ENCODE assay signal across 1 cellular context in the genomic region with DNA sequence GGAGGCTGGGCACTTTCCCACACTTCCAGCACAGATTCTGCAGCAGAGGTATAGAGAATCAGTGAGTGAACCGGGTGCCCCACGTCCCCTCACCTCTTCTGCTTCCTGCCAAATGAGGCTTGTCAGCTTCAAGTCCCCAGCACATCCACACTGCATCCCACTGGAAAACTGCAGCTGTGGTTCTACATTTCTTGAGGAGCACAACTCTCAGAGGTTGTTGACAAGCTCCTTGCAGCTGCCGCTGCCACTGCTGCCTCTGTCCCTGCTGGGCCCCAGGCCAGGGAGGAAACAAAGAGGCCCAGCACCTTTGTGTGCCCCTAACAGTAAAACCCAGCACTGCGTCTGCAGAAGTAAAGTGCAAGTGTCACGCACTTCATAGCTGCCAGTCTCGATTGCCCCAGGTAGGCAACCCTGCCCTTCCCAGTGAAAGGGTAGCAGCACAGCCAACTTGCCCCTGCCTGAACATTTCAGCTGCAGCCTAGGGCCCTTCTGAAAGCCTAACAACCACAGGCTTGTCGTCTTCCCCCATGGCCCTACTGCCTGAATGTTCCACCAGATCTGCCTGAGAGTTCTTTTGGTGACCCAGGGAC.
TF ChIP-seq lines count a peak whose summit lies in the region.

No MANE protein-coding gene starts in this region.

TF ChIP-seq in IMR-90, 13 proteins besides CTCF, POLR2A, EP300 and RAD21 (continued from another document):
- no peak for TF ChIP-seq BHLHE40 (IDR thresholded peaks at IDR 0.05; ENCODE audit: low read depth, low read length)
